ENCODE assay signal across 8 cellular contexts in genomic region chr17:28896884-28897768, GRCh38. TPM values are rescaled to one million over a fixed set of nuclear protein-coding genes. Genes with fewer than 3 reads are reported as not detected.
DNase-seq lines count a peak whose midpoint lies in the region; ATAC-seq and TF ChIP-seq lines count a peak whose summit lies in the region.

Gene FLOT2 (minus strand): TSS chr17:28897733. CDS start chr17:28897574, 159 bp downstream.

- no peak for DNase-seq in AG09309 (ENCODE audit: low read depth)
- DNase-seq in NCI-H510A (lab: John Stamatoyannopoulos, UW), result peak; percentile 64
- peak; percentile 45 to 50 for DNase-seq in activated CD4-positive, alpha-beta T cell treated with anti-CD3 and anti-CD28 coated beads, Interleukin-2, amount 50 U/mL, for 4 hours
- DNase-seq in dorsolateral prefrontal cortex, result peak in 8 of 10 donors; percentile 31 to 75 (median 55)
- peak; percentile 83 for DNase-seq in lung (ENCODE audit: low spot score)
- peak; percentile 54 for DNase-seq in stimulated activated CD8-positive, alpha-beta memory T cell treated with anti-CD3 and anti-CD28 coated beads, Interleukin-12 subunit alpha, Interleukin-12 subunit beta, amount 100 ng/mL, for 1 hour (ENCODE audit: low read depth)

- H3K9me3 ChIP-seq in lung (ENCODE audit: control insufficient read depth in 2 of 2, insufficient read depth in 1 of 2, low read length in 1 of 2), result no peaks in the 10 kb centered on the region

- peak within 1 kb of the TSS; percentile 59 to 99 (median 95) for H3K27ac ChIP-seq in dorsolateral prefrontal cortex
- H3K27ac ChIP-seq in lung (ENCODE audit: low read depth in 1 of 2, low read length in 1 of 2), result peak within 1 kb of the TSS; percentile 84 to 94

- H3K36me3 ChIP-seq in lung (ENCODE audit: control insufficient read depth in 2 of 2, insufficient read depth in 2 of 2, low read length in 2 of 2), result peaks cover 0 to 1% of the 10 kb centered on the region in 2 donors

- intact Hi-C loops in dorsolateral prefrontal cortex (cut with DNase I), result loop anchor here in 1 of 2 donors (5.0 kb wide), 4 partner anchors 40 to 170 kb away; partner anchors contain the start of genes ERAL1, FAM222B, NEK8 and TLCD1

- H3K4me3 ChIP-seq in AG09309 (ENCODE audit: control insufficient read depth, low read depth, low read length), result peak within 1 kb of the TSS; percentile 82
- peak within 1 kb of the TSS; percentile 41 to 97 (median 88) for H3K4me3 ChIP-seq in dorsolateral prefrontal cortex
- H3K4me3 ChIP-seq in lung, result peak within 1 kb of the TSS; percentile 93

- 0% methylated on average over 69 to 73 of the region's 73 CpGs for WGBS in lung, 2 donors

- peak; percentile 31 for ATAC-seq in GM21360 (IDR thresholded peaks at IDR 0.05; ENCODE audit: unreplicated experiment)
- ATAC-seq in lung (ENCODE audit: insufficient read depth, low FRiP score), result peak; percentile 83
- no peak for ATAC-seq in GM21367 (IDR thresholded peaks at IDR 0.05; ENCODE audit: unreplicated experiment)

- H3K27me3 ChIP-seq in dorsolateral prefrontal cortex (no peaks in the 10 kb centered on the region), lung (ENCODE audit: control insufficient read depth, insufficient read depth) (no peaks in the 10 kb centered on the region)

- H3K4me1 ChIP-seq in lung (ENCODE audit: control insufficient read depth in 2 of 2, insufficient read depth in 2 of 2, low read length in 2 of 2), result peaks cover 4 to 20% of the 10 kb centered on the region in 2 donors

- TF ChIP-seq CTCF in AG09309 (IDR thresholded peaks at IDR 0.05; ENCODE audit: control insufficient read depth, insufficient read depth, low read depth, low read length, missing control alignments), result peak; percentile 31
- peak in 34 of 56 donors; percentile 6 to 56 (median 28) for TF ChIP-seq CTCF in dorsolateral prefrontal cortex (IDR thresholded peaks at IDR 0.05 in 54 of 56, conservative IDR thresholded peaks at IDR 0.05 in 2 of 56; ENCODE audit: low read depth in 1 of 56, partially characterized antibody in 56 of 56)
- TF ChIP-seq CTCF in lung (IDR thresholded peaks at IDR 0.05; ENCODE audit: control extremely low read depth, extremely low read depth), result no peak

RNA-seq across cellular contexts. Expression of gene FLOT2, which starts in this region (rescaled TPM):
- 100 to 1,000 TPM in 84 of 120 experiments, 10 to 100 TPM in 36; 50.7 to 182 (median 108) TPM for total RNA-seq in dorsolateral prefrontal cortex
- 100 to 1,000 TPM in 1 of 2 donors, 10 to 100 TPM in 1; 46.2 to 168 TPM for total RNA-seq in lung
- polyA plus RNA-seq in lung, result 100 to 1,000 TPM in 1 of 2 donors, 10 to 100 TPM in 1; 73.6 to 226 TPM
